1 cellular context compared by ENCODE assay signal in the genomic region with DNA sequence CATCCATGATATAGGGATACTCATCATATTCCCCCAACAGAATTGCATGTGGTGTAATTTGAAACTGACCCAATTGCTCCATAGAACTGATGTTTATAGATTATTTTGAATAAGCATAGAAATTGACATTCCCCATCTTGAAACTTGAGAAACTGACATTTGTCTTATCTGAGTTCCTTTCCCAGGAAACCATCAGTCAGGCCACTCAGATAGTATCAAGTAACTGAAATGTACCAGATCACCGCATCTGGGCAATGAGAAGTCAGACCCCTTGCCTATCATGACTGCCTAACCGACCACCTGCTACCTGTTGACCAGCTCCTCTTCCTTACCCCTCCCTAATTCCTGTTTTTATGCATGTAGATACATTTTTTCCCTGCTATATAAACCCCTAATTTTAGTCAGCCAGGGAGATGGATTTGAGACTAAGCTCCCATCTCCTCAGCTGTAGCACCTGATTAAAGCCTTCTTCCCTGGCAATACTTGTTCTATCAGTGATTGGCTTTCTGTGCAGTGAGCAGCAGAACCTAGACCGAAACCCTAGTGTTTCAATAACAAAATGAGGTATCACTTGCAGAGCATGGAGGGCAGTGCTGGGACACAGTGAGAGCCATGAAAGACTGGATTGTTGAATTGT.
TF ChIP-seq lines count a peak whose summit lies in the region.

No MANE protein-coding gene starts in this region.

TF ChIP-seq in GM12878, 131 proteins besides CTCF, POLR2A, EP300 and RAD21 (continued from another document):
- TF ChIP-seq, protein P1, sequence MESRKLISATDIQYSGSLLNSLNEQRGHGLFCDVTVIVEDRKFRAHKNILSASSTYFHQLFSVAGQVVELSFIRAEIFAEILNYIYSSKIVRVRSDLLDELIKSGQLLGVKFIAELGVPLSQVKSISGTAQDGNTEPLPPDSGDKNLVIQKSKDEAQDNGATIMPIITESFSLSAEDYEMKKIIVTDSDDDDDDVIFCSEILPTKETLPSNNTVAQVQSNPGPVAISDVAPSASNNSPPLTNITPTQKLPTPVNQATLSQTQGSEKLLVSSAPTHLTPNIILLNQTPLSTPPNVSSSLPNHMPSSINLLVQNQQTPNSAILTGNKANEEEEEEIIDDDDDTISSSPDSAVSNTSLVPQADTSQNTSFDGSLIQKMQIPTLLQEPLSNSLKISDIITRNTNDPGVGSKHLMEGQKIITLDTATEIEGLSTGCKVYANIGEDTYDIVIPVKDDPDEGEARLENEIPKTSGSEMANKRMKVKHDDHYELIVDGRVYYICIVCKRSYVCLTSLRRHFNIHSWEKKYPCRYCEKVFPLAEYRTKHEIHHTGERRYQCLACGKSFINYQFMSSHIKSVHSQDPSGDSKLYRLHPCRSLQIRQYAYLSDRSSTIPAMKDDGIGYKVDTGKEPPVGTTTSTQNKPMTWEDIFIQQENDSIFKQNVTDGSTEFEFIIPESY (IDR thresholded peaks at IDR 0.05) = no peak
